In genomic region chr2:181546086-181546485, GRCh38 we compare ENCODE assay signal across 19 cellular contexts.
DNase-seq lines count a peak whose midpoint lies in the region; ATAC-seq, FAIRE-seq and TF ChIP-seq lines count a peak whose summit lies in the region.
"Had no signal": no experiment of that assay in that cellular context is flagged by ENCODE, and none has a peak within 500 bp of the region (broad histone marks: within the 10 kb centered on the region; RNA-seq: fewer than 3 reads in every experiment).

No MANE protein-coding gene starts in this region.

- peak; percentile 53 for ATAC-seq in left lung
- no peak for ATAC-seq in HG02571 (IDR thresholded peaks at IDR 0.05; ENCODE audit: unreplicated experiment)
- ATAC-seq: activated T-cell treated with anti-CD3 and anti-CD28 coated beads, Interleukin-2, amount 50 U/mL, for 4 hours; left lobe of liver had no signal

- no peak for FAIRE-seq in bronchial epithelial cell (lab: Jason Lieb, UNC)
- FAIRE-seq: urothelium cell line had no signal

- no peaks in the 10 kb centered on the region for H3K9me3 Mint-ChIP-seq in type B pancreatic cell
- H3K9me3 Mint-ChIP-seq: activated CD4-positive, alpha-beta memory T cell treated with anti-CD3 and anti-CD28 coated beads for 36 hours had no signal

- H3K27me3 Mint-ChIP-seq in type B pancreatic cell, result no peaks in the 10 kb centered on the region
- H3K27me3 Mint-ChIP-seq: activated CD4-positive, alpha-beta memory T cell treated with anti-CD3 and anti-CD28 coated beads for 36 hours; activated naive CD4-positive, alpha-beta T cell treated with anti-CD3 and anti-CD28 coated beads, Interleukin-2, amount 50 U/mL, for 24 hours had no signal

- H3K4me3 ChIP-seq in LNCaP clone FGC (ENCODE audit: low read depth, low read length), result no peak overlapping the region
- H3K4me3 ChIP-seq in bronchial epithelial cell (ENCODE audit: low read depth, low read length), result no peak overlapping the region
- H3K4me3 ChIP-seq in left lung, result no peak overlapping the region
- no peak overlapping the region for H3K4me3 ChIP-seq in H7 (ENCODE audit: insufficient read depth, low read depth, low read length)
- H3K4me3 ChIP-seq: stomach had no signal

- no peaks in the 10 kb centered on the region for H3K4me1 Mint-ChIP-seq in type B pancreatic cell (ENCODE audit: unreplicated experiment)
- H3K4me1 Mint-ChIP-seq: activated naive CD4-positive, alpha-beta T cell treated with anti-CD3 and anti-CD28 coated beads, Interleukin-2, amount 50 U/mL, for 24 hours had no signal

- no peaks in the 10 kb centered on the region for H3K4me1 ChIP-seq in left lung
- H3K4me1 ChIP-seq: stomach had no signal

- DNase-seq in DMS53 (lab: John Stamatoyannopoulos, UW), result peak; percentile 36
- peak; percentile 39 for DNase-seq in LNCaP clone FGC (ENCODE audit: low read depth)
- DNase-seq in bronchial epithelial cell (ENCODE audit: low read depth), result peak; percentile 71
- DNase-seq in left lung, result no peak
- no peak for DNase-seq in type B pancreatic cell (ENCODE audit: extremely low spot score, unreplicated experiment)
- DNase-seq in H7, result no peak
- no peak for DNase-seq in NCI-H446 treated with DMSO at 0.1 percent for 48 hours (lab: John Stamatoyannopoulos, UW)
- DNase-seq: activated CD4-positive, alpha-beta memory T cell treated with anti-CD3 and anti-CD28 coated beads for 36 hours; activated T-cell treated with anti-CD3 and anti-CD28 coated beads, Interleukin-2, amount 50 U/mL, for 4 hours; KG1; NCI-H1048; NCI-H2107; stomach; WERI-Rb-1 had no signal

- TF ChIP-seq CTCF in LNCaP clone FGC (IDR thresholded peaks at IDR 0.05; ENCODE audit: control insufficient read depth, extremely low read depth, insufficient read depth) (no peak), bronchial epithelial cell (IDR thresholded peaks at IDR 0.05; ENCODE audit: insufficient read depth, low read length, severe bottlenecking) (no peak), left lung (IDR thresholded peaks at IDR 0.05) (no peak), type B pancreatic cell (conservative IDR thresholded peaks at IDR 0.05) (no peak)

- H3K27ac Mint-ChIP-seq in type B pancreatic cell, result no peak overlapping the region
- H3K27ac Mint-ChIP-seq: activated CD4-positive, alpha-beta memory T cell treated with anti-CD3 and anti-CD28 coated beads for 36 hours; activated naive CD4-positive, alpha-beta T cell treated with anti-CD3 and anti-CD28 coated beads, Interleukin-2, amount 50 U/mL, for 24 hours had no signal

- H3K4me3 Mint-ChIP-seq in type B pancreatic cell, result no peak overlapping the region
- H3K4me3 Mint-ChIP-seq: activated CD4-positive, alpha-beta memory T cell treated with anti-CD3 and anti-CD28 coated beads for 36 hours; activated naive CD4-positive, alpha-beta T cell treated with anti-CD3 and anti-CD28 coated beads, Interleukin-2, amount 50 U/mL, for 24 hours; activated T-cell treated with anti-CD3 and anti-CD28 coated beads, Interleukin-2, amount 50 U/mL, for 4 hours had no signal

- H3K36me3 Mint-ChIP-seq in type B pancreatic cell, result no peaks in the 10 kb centered on the region
- H3K36me3 Mint-ChIP-seq: activated CD4-positive, alpha-beta memory T cell treated with anti-CD3 and anti-CD28 coated beads for 36 hours had no signal

- H3K27me3 ChIP-seq in bronchial epithelial cell (ENCODE audit: control insufficient read depth, insufficient read depth, low read length), result no peaks in the 10 kb centered on the region
- H3K27me3 ChIP-seq in left lung, result no peaks in the 10 kb centered on the region
- H3K27me3 ChIP-seq in H7 (ENCODE audit: control insufficient read depth, insufficient read depth, low read length), result no peaks in the 10 kb centered on the region
- H3K27me3 ChIP-seq: neutrophil, stomach had no signal

- intact Hi-C loops in left lung (cut with DNase I), result no loop called here

- H3K9me3 ChIP-seq in left lung, result no peaks in the 10 kb centered on the region
- H3K9me3 ChIP-seq: neutrophil, stomach had no signal

- H3K36me3 ChIP-seq in bronchial epithelial cell (ENCODE audit: control insufficient read depth, insufficient read depth, low read length), result no peaks in the 10 kb centered on the region
- no peaks in the 10 kb centered on the region for H3K36me3 ChIP-seq in left lung
- no peaks in the 10 kb centered on the region for H3K36me3 ChIP-seq in H7 (replicated peaks; ENCODE audit: control insufficient read depth, insufficient read depth, low read length)
- H3K36me3 ChIP-seq: neutrophil, stomach, WERI-Rb-1 had no signal

- H3K27ac ChIP-seq in left lung, result no peak overlapping the region
- H3K27ac ChIP-seq: neutrophil, stomach, WERI-Rb-1 had no signal

Comparison
In these comparisons a context has a peak if more than half of its experiments do, and no peak if none do; other contexts are left out.
1. DNase-seq: peak in DMS53 (single experiment), LNCaP clone FGC (single experiment) and bronchial epithelial cell (single experiment); none in left lung (0 of 2), type B pancreatic cell (single experiment), H7 (single experiment) and NCI-H446 treated with DMSO at 0.1 percent for 48 hours (single experiment).